Comparison of ENCODE assay signal across 9 cellular contexts in genomic region chr4:56656346-56656643, GRCh38. TPM values are rescaled to one million over a fixed set of nuclear protein-coding genes. Genes with fewer than 3 reads are reported as not detected.
DNase-seq lines count a peak whose midpoint lies in the region; ATAC-seq, FAIRE-seq and TF ChIP-seq lines count a peak whose summit lies in the region.
"Had no signal": no experiment of that assay in that cellular context is flagged by ENCODE, and none has a peak within 500 bp of the region (broad histone marks: within the 10 kb centered on the region; RNA-seq: fewer than 3 reads in every experiment).

No MANE protein-coding gene starts in this region.

- no peaks in the 10 kb centered on the region for H3K9me3 Mint-ChIP-seq in MCF 10A (ENCODE audit: unreplicated experiment)
- no peaks in the 10 kb centered on the region for H3K9me3 Mint-ChIP-seq in activated naive CD4-positive, alpha-beta T cell treated with anti-CD3 and anti-CD28 coated beads for 36 hours

- H3K4me3 Mint-ChIP-seq in MCF 10A (ENCODE audit: unreplicated experiment): no peak overlapping the region
- peak overlapping the region; percentile 58 for H3K4me3 Mint-ChIP-seq in activated naive CD4-positive, alpha-beta T cell treated with anti-CD3 and anti-CD28 coated beads for 36 hours

- H3K27me3 ChIP-seq in breast epithelium (peaks cover 0 to 28% of the 10 kb centered on the region in 2 donors), right cardiac atrium (ENCODE audit: control insufficient read depth, insufficient read depth) (no peaks in the 10 kb centered on the region), small intestine (ENCODE audit: control insufficient read depth in 2 of 2, insufficient read depth in 2 of 2, low read length in 2 of 2) (peaks cover 0 to 5% of the 10 kb centered on the region in 2 donors), BE2C (peaks cover 58% of the 10 kb centered on the region)

- whole genome bisulfite sequencing in right cardiac atrium: 4% methylated on average over 19 of the region's 19 CpGs
- 1 to 4% (median 4%) methylated on average over 19 of the region's 19 CpGs for WGBS in small intestine, 3 donors

- H3K27me3 Mint-ChIP-seq in MCF 10A (ENCODE audit: insufficient read depth, unreplicated experiment): peaks cover 59% of the 10 kb centered on the region
- peaks cover 47% of the 10 kb centered on the region for H3K27me3 Mint-ChIP-seq in activated naive CD4-positive, alpha-beta T cell treated with anti-CD3 and anti-CD28 coated beads for 36 hours (ENCODE audit: low read depth)

- TF ChIP-seq CTCF in breast epithelium (IDR thresholded peaks at IDR 0.05) (no peak), MCF 10A (IDR thresholded peaks at IDR 0.05; ENCODE audit: unreplicated experiment) (no peak), BE2C (IDR thresholded peaks at IDR 0.05; ENCODE audit: low read depth, low read length) (no peak)

- POLR2A ChIA-PET in MCF 10A (lab: Yijun Ruan, JAX): no interaction called here

- peaks cover 0 to 5% of the 10 kb centered on the region in 2 donors for H3K4me1 ChIP-seq in breast epithelium
- H3K4me1 ChIP-seq in right cardiac atrium (ENCODE audit: control insufficient read depth, insufficient read depth, low read length): no peaks in the 10 kb centered on the region
- peaks cover 9 to 14% of the 10 kb centered on the region in 2 donors for H3K4me1 ChIP-seq in small intestine (ENCODE audit: control insufficient read depth in 2 of 2, insufficient read depth in 1 of 2, low read depth in 1 of 2, low read length in 1 of 2)
- no peaks in the 10 kb centered on the region for H3K4me1 ChIP-seq in BE2C

- H3K4me3 ChIP-seq in breast epithelium (peak overlapping the region; percentile 42 to 72 (median 61)), right cardiac atrium (ENCODE audit: low read length) (peak overlapping the region; percentile 61), small intestine (ENCODE audit: low read depth in 1 of 2, low read length in 2 of 2) (peak overlapping the region; percentile 47 to 73), BE2C (ENCODE audit: low read depth, low read length) (no peak overlapping the region)

- no peak for TF ChIP-seq POLR2A in breast epithelium (IDR thresholded peaks at IDR 0.05)

- ATAC-seq in right cardiac atrium (peak; percentile 39 to 42), GM18873 (IDR thresholded peaks at IDR 0.05; ENCODE audit: low FRiP score, unreplicated experiment) (no peak), HG03342 (IDR thresholded peaks at IDR 0.05; ENCODE audit: unreplicated experiment) (no peak)

- intact Hi-C loops in breast epithelium (cut with DNase I; ENCODE audit: low total_unique reads): no loop called here
- intact Hi-C loops in MCF 10A (cut with micrococcal nuclease): no loop called here
- intact Hi-C loops in activated naive CD4-positive, alpha-beta T cell treated with anti-CD3 and anti-CD28 coated beads for 36 hours (cut with micrococcal nuclease): loop anchor here (1.0 to 10.0 kb wide), 3 partner anchors 67 to 251 kb away; partner anchors contain the start of genes REST and SRP72
- intact Hi-C loops in right cardiac atrium (cut with DNase I): loop anchor here in 1 of 4 donors (10.0 kb wide), 1 partner anchor 149 kb away; no protein-coding TSS in a partner anchor

- FAIRE-seq in small intestine (lab: Jason Lieb, UNC): no peak
- FAIRE-seq: TTC549 had no signal

- BruUV-seq in MCF 10A (replicated peaks; lab: Mats Ljungman, UMichigan): no TSS peak

- no peak for DNase-seq in breast epithelium (ENCODE audit: low spot score in 2 of 2)
- no peak for DNase-seq in MCF 10A (ENCODE audit: unreplicated experiment)
- DNase-seq in activated naive CD4-positive, alpha-beta T cell treated with anti-CD3 and anti-CD28 coated beads for 36 hours: peak; percentile 63
- peak in 2 of 3 donors; percentile 46 to 64 for DNase-seq in right cardiac atrium
- DNase-seq in small intestine: peak; percentile 36
- no peak for DNase-seq in BE2C

- no peak overlapping the region for H3K27ac Mint-ChIP-seq in MCF 10A (ENCODE audit: low read depth, unreplicated experiment)
- H3K27ac Mint-ChIP-seq in activated naive CD4-positive, alpha-beta T cell treated with anti-CD3 and anti-CD28 coated beads for 36 hours: no peak overlapping the region

- H3K36me3 Mint-ChIP-seq in MCF 10A (ENCODE audit: insufficient read depth, unreplicated experiment): no peaks in the 10 kb centered on the region
- H3K36me3 Mint-ChIP-seq in activated naive CD4-positive, alpha-beta T cell treated with anti-CD3 and anti-CD28 coated beads for 36 hours (ENCODE audit: low read depth): no peaks in the 10 kb centered on the region

- CTCF ChIA-PET in MCF 10A (lab: Yijun Ruan, JAX): no interaction called here
- CTCF ChIA-PET in activated naive CD4-positive, alpha-beta T cell treated with anti-CD3 and anti-CD28 coated beads for 36 hours (lab: Charles Lee): no interaction called here

- H3K9me3 ChIP-seq in breast epithelium (no peaks in the 10 kb centered on the region), right cardiac atrium (ENCODE audit: control insufficient read depth, low read length) (no peaks in the 10 kb centered on the region), small intestine (ENCODE audit: control insufficient read depth, low read depth) (no peaks in the 10 kb centered on the region), BE2C (no peaks in the 10 kb centered on the region)

- peak overlapping the region in 1 of 2 donors; percentile 80 for H3K27ac ChIP-seq in breast epithelium
- H3K27ac ChIP-seq in right cardiac atrium (ENCODE audit: low read length): no peak overlapping the region
- H3K27ac ChIP-seq in small intestine (ENCODE audit: low read depth in 1 of 2, low read length in 1 of 2): peak overlapping the region; percentile 61 to 77

- peaks cover 18% of the 10 kb centered on the region for H3K4me1 Mint-ChIP-seq in MCF 10A (ENCODE audit: insufficient read depth, unreplicated experiment)
- H3K4me1 Mint-ChIP-seq in activated naive CD4-positive, alpha-beta T cell treated with anti-CD3 and anti-CD28 coated beads for 36 hours (ENCODE audit: low read depth): peaks cover 42% of the 10 kb centered on the region

- no peaks in the 10 kb centered on the region for H3K36me3 ChIP-seq in breast epithelium
- H3K36me3 ChIP-seq in small intestine (ENCODE audit: control insufficient read depth in 2 of 2, insufficient read depth in 2 of 2, low read length in 2 of 2): no peaks in the 10 kb centered on the region
- no peaks in the 10 kb centered on the region for H3K36me3 ChIP-seq in BE2C

RNA-seq across cellular contexts. Expression of gene HOPX, which starts 24.8 kb away (rescaled TPM):
- total RNA-seq in breast epithelium (1 to 10 TPM; 3.8 to 9.8 (median 4.8) TPM), MCF 10A (2022) (not detected in 2 replicates), right cardiac atrium (10 to 100 TPM; 30.6 to 82.1 (median 56.7) TPM)
- total RNA-seq in activated naive CD4-positive, alpha-beta T cell treated with anti-CD3 and anti-CD28 coated beads for 36 hours: 10 to 100 TPM; 14.0 to 14.7 TPM
- polyA plus RNA-seq in right cardiac atrium (159 TPM), small intestine (100 to 1,000 TPM in 1 of 3 donors, 10 to 100 TPM in 2; 11.9 to 146 (median 83.0) TPM)
- polyA plus RNA-seq in BE2C (2012; ENCODE audit: insufficient read depth, insufficient read length, low read depth): 0.49 TPM

Comparison
In these comparisons a context has a peak if more than half of its experiments do, and no peak if none do; other contexts are left out.
1. DNase-seq: peak in activated naive CD4-positive, alpha-beta T cell treated with anti-CD3 and anti-CD28 coated beads for 36 hours (single experiment), right cardiac atrium (2 of 3) and small intestine (single experiment); none in breast epithelium (0 of 2), MCF 10A (single experiment) and BE2C (single experiment).
2. ATAC-seq: peak in right cardiac atrium (2 of 2); none in GM18873 (single experiment) and HG03342 (single experiment).